16 cellular contexts compared by ENCODE assay signal in genomic region chr17:40535438-40535837, GRCh38. TPM values are rescaled to one million over a fixed set of nuclear protein-coding genes. Genes with fewer than 3 reads are reported as not detected.
DNase-seq lines count a peak whose midpoint lies in the region; ATAC-seq and TF ChIP-seq lines count a peak whose summit lies in the region.
"Had no signal": no experiment of that assay in that cellular context is flagged by ENCODE, and none has a peak within 500 bp of the region (broad histone marks: within the 10 kb centered on the region; RNA-seq: fewer than 3 reads in every experiment).

No MANE protein-coding gene starts in this region.

- no peaks in the 10 kb centered on the region for H3K36me3 ChIP-seq in CD4-positive, CD25-positive, alpha-beta regulatory T cell (ENCODE audit: control insufficient read depth, insufficient read depth, low read length)
- H3K36me3 ChIP-seq in CD8-positive, alpha-beta memory T cell (ENCODE audit: insufficient read depth, low read length): no peaks in the 10 kb centered on the region
- H3K36me3 ChIP-seq in gastroesophageal sphincter: no peaks in the 10 kb centered on the region
- no peaks in the 10 kb centered on the region for H3K36me3 ChIP-seq in spleen

- peaks cover 18% of the 10 kb centered on the region for H3K27me3 Mint-ChIP-seq in CD4-positive, CD25-positive, alpha-beta regulatory T cell
- H3K27me3 Mint-ChIP-seq in CD8-positive, alpha-beta memory T cell: peaks cover 0 to 3% of the 10 kb centered on the region in 2 donors

- peaks cover 52% of the 10 kb centered on the region for H3K4me1 ChIP-seq in CD4-positive, CD25-positive, alpha-beta regulatory T cell (ENCODE audit: control insufficient read depth, insufficient read depth, low read length, poor library complexity, severe bottlenecking)
- peaks cover 95% of the 10 kb centered on the region for H3K4me1 ChIP-seq in CD8-positive, alpha-beta memory T cell (ENCODE audit: insufficient read depth, low read length)
- peaks cover 0 to 78% (median 38%) of the 10 kb centered on the region in 3 donors for H3K4me1 ChIP-seq in gastroesophageal sphincter
- peaks cover 54 to 100% (median 91%) of the 10 kb centered on the region in 6 donors for H3K4me1 ChIP-seq in spleen

- intact Hi-C loops in spleen (cut with DNase I; ENCODE audit: low total_unique reads): loop anchor here (10.0 kb wide), 2 partner anchors 141 to 231 kb away; partner anchors contain the start of gene RARA

- H3K9me3 ChIP-seq in CD4-positive, CD25-positive, alpha-beta regulatory T cell (ENCODE audit: control insufficient read depth in 2 of 2, low read length in 2 of 2): no peaks in the 10 kb centered on the region
- H3K9me3 ChIP-seq in CD8-positive, alpha-beta memory T cell (ENCODE audit: low read length): no peaks in the 10 kb centered on the region
- H3K9me3 ChIP-seq in gastroesophageal sphincter (no peaks in the 10 kb centered on the region), spleen (no peaks in the 10 kb centered on the region)

- CTCF ChIA-PET in CD8-positive, alpha-beta memory T cell (lab: Charles Lee): interaction anchor here (0.8 to 20.1 kb wide), 9 partner anchors 9 to 173 kb away, joined by 3 to 475 read pairs (median 23); partner anchors contain the start of genes CCR7 and TOP2A

- no peaks in the 10 kb centered on the region for H3K27me3 ChIP-seq in CD4-positive, CD25-positive, alpha-beta regulatory T cell (ENCODE audit: control insufficient read depth, insufficient read depth, low read length)
- H3K27me3 ChIP-seq in CD8-positive, alpha-beta memory T cell (ENCODE audit: insufficient read depth, low read length, poor library complexity, severe bottlenecking): no peaks in the 10 kb centered on the region
- H3K27me3 ChIP-seq in gastroesophageal sphincter: no peaks in the 10 kb centered on the region
- no peaks in the 10 kb centered on the region for H3K27me3 ChIP-seq in spleen (replicated peaks in 1 of 7)

- peaks cover 0 to 3% (median 0%) of the 10 kb centered on the region in 7 donors for H3K9me3 Mint-ChIP-seq in CD4-positive, CD25-positive, alpha-beta regulatory T cell
- peaks cover 0 to 2% (median 2%) of the 10 kb centered on the region in 5 donors for H3K9me3 Mint-ChIP-seq in CD8-positive, alpha-beta memory T cell

- peaks cover 25 to 79% (median 46%) of the 10 kb centered on the region in 4 donors for H3K4me1 Mint-ChIP-seq in CD4-positive, CD25-positive, alpha-beta regulatory T cell
- H3K4me1 Mint-ChIP-seq in CD8-positive, alpha-beta memory T cell: peaks cover 88 to 98% (median 89%) of the 10 kb centered on the region in 3 donors

- ATAC-seq in CD4-positive, CD25-positive, alpha-beta regulatory T cell (ENCODE audit: low read depth in 2 of 2): no peak
- ATAC-seq in gastroesophageal sphincter: no peak
- ATAC-seq: activated CD8-positive, alpha-beta memory T cell treated with anti-CD3 and anti-CD28 coated beads, Interleukin-2, amount 10 ng/mL, durations not matched to agents 7 days and 5 days had no signal

- POLR2A ChIA-PET in CD8-positive, alpha-beta memory T cell (lab: Charles Lee): interaction anchor here (0.6 to 1.0 kb wide), 4 partner anchors 9 to 117 kb away, joined by 3 to 4 read pairs (median 3); no protein-coding TSS in a partner anchor

- no peak overlapping the region for H3K27ac ChIP-seq in CD4-positive, CD25-positive, alpha-beta regulatory T cell (ENCODE audit: insufficient read depth, low read length, poor library complexity, severe bottlenecking)
- no peak overlapping the region for H3K27ac ChIP-seq in CD8-positive, alpha-beta memory T cell (ENCODE audit: low read depth, low read length)
- peak overlapping the region in 3 of 4 donors; percentile 58 to 88 (median 87) for H3K27ac ChIP-seq in gastroesophageal sphincter
- H3K27ac ChIP-seq in spleen: peak overlapping the region; percentile 48 to 91 (median 86)
- H3K27ac ChIP-seq: C4-2B, epithelial cell of prostate, VCaP had no signal

- in situ Hi-C loops in GM13977 (cut with MboI; ENCODE audit: low pct_unique_long_range_greater_than_20kb, low sequenced_read_pairs, unreplicated experiment): loop anchor here (10.0 kb wide), 1 partner anchor 171 kb away; the partner anchor contains the start of gene GJD3

- TF ChIP-seq POLR2A in gastroesophageal sphincter (IDR thresholded peaks at IDR 0.05): no peak
- TF ChIP-seq POLR2A in spleen (IDR thresholded peaks at IDR 0.05): no peak

- WGBS in gastroesophageal sphincter (ENCODE audit: low coverage in 1 of 2), 2 donors: 58 to 94% methylated on average over 3 to 4 of the region's 4 CpGs
- WGBS in spleen, 5 donors: 79 to 88% (median 85%) methylated on average over 4 of the region's 4 CpGs

- H3K27ac Mint-ChIP-seq in CD4-positive, CD25-positive, alpha-beta regulatory T cell: peak overlapping the region; percentile 84 to 97 (median 85)
- peak overlapping the region in 7 of 8 donors; percentile 34 to 99 (median 94) for H3K27ac Mint-ChIP-seq in CD8-positive, alpha-beta memory T cell
- H3K27ac Mint-ChIP-seq: activated CD8-positive, alpha-beta memory T cell treated with anti-CD3 and anti-CD28 coated beads, Interleukin-2, amount 10 ng/mL, durations not matched to agents 7 days and 5 days; H9 had no signal

- no peak for TF ChIP-seq EP300 in gastroesophageal sphincter (IDR thresholded peaks at IDR 0.05)

- H3K4me3 Mint-ChIP-seq in CD4-positive, CD25-positive, alpha-beta regulatory T cell: peak overlapping the region in 1 of 4 donors; percentile 23
- H3K4me3 Mint-ChIP-seq in CD8-positive, alpha-beta memory T cell: peak overlapping the region in 1 of 7 donors; percentile 49
- H3K4me3 Mint-ChIP-seq: activated CD8-positive, alpha-beta memory T cell treated with anti-CD3 and anti-CD28 coated beads, Interleukin-2, amount 10 ng/mL, durations not matched to agents 7 days and 5 days; H9 had no signal

- DNase-seq in CD4-positive, CD25-positive, alpha-beta regulatory T cell: no peak
- no peak for DNase-seq in CD8-positive, alpha-beta memory T cell
- DNase-seq in spleen (no peak), COLO829 (ENCODE audit: low spot score) (no peak), SK-N-DZ (ENCODE audit: low spot score) (no peak), GM13977 (ENCODE audit: low spot score) (no peak)
- DNase-seq: activated CD8-positive, alpha-beta memory T cell treated with anti-CD3 and anti-CD28 coated beads, Interleukin-2, amount 10 ng/mL, durations not matched to agents 7 days and 5 days; activated naive CD4-positive, alpha-beta T cell treated with anti-CD3 and anti-CD28 coated beads, Interleukin-2, amount 50 U/mL, for 16 hours; H9; NCI-H1930; NCI-H510A treated with DMSO at 0.1 percent for 48 hours; stimulated activated CD4-positive, alpha-beta T cell treated with anti-CD3 and anti-CD28 coated beads, Interleukin-2, amount 100 ng/mL, for 24 hours had no signal

- H3K4me3 ChIP-seq in CD4-positive, CD25-positive, alpha-beta regulatory T cell (ENCODE audit: low read depth, low read length): no peak overlapping the region
- no peak overlapping the region for H3K4me3 ChIP-seq in CD8-positive, alpha-beta memory T cell (ENCODE audit: low read length)
- H3K4me3 ChIP-seq in gastroesophageal sphincter (no peak overlapping the region), spleen (no peak overlapping the region)

- TF ChIP-seq CTCF in gastroesophageal sphincter (IDR thresholded peaks at IDR 0.05): no peak
- TF ChIP-seq CTCF in spleen (IDR thresholded peaks at IDR 0.05 in 8 of 11, conservative IDR thresholded peaks at IDR 0.05 in 3 of 11): no peak
- TF ChIP-seq CTCF in GM13977 (IDR thresholded peaks at IDR 0.05; ENCODE audit: extremely low read depth, insufficient read depth, missing control alignments): no peak

- no peaks in the 10 kb centered on the region for H3K36me3 Mint-ChIP-seq in CD4-positive, CD25-positive, alpha-beta regulatory T cell
- H3K36me3 Mint-ChIP-seq in CD8-positive, alpha-beta memory T cell: peaks cover 0 to 2% (median 0%) of the 10 kb centered on the region in 3 donors
- H3K36me3 Mint-ChIP-seq: activated CD8-positive, alpha-beta memory T cell treated with anti-CD3 and anti-CD28 coated beads, Interleukin-2, amount 10 ng/mL, durations not matched to agents 7 days and 5 days had no signal

RNA-seq across cellular contexts. Expression of gene CCR7, which starts 29.8 kb away (rescaled TPM):
- total RNA-seq in CD4-positive, CD25-positive, alpha-beta regulatory T cell: 192 TPM
- polyA plus RNA-seq in CD4-positive, CD25-positive, alpha-beta regulatory T cell: 100 to 1,000 TPM; 351 to 828 (median 609) TPM
- total RNA-seq in CD8-positive, alpha-beta memory T cell: 100 to 1,000 TPM; 152 to 154 TPM
- polyA plus RNA-seq in CD8-positive, alpha-beta memory T cell: 286 TPM
- 1 to 10 TPM in 1 of 4 donors, under 1 TPM in 2, not detected in 1; 0.15 to 2.2 (median 0.35) TPM for total RNA-seq in gastroesophageal sphincter
- total RNA-seq in spleen: 10 to 100 TPM; 31.9 to 77.4 (median 49.9) TPM
- 10 to 100 TPM; 29.0 to 79.1 (median 63.5) TPM for polyA plus RNA-seq in spleen
- polyA plus RNA-seq in SK-N-DZ (2014; cell fraction: cytosol; rRNA removed): 0.07 TPM in 1 of 2 replicates, not detected in the other
- polyA plus RNA-seq in SK-N-DZ (2014; cell fraction: nucleus; rRNA removed): not detected in 2 replicates

RNA-seq across cellular contexts. Expression of gene TNS4, which starts 34.0 kb away (rescaled TPM):
- total RNA-seq in CD4-positive, CD25-positive, alpha-beta regulatory T cell: 1.1 TPM
- polyA plus RNA-seq in CD4-positive, CD25-positive, alpha-beta regulatory T cell: under 1 TPM in 1 of 4 donors, not detected in 3; 0.16 TPM
- 1 to 10 TPM; 3.1 TPM for total RNA-seq in CD8-positive, alpha-beta memory T cell
- polyA plus RNA-seq in CD8-positive, alpha-beta memory T cell: 0.41 TPM
- total RNA-seq in gastroesophageal sphincter: 1 to 10 TPM in 1 of 4 donors, not detected in 3; 2.2 TPM
- total RNA-seq in spleen: 1 to 10 TPM in 1 of 7 donors, under 1 TPM in 5, not detected in 1; 0.14 to 1.3 (median 0.41) TPM
- polyA plus RNA-seq in spleen: under 1 TPM; 0.15 to 0.45 (median 0.21) TPM
- 0.09 TPM in 1 of 2 replicates, not detected in the other for polyA plus RNA-seq in SK-N-DZ (2014; cell fraction: cytosol; rRNA removed)
- not detected in 2 replicates for polyA plus RNA-seq in SK-N-DZ (2014; cell fraction: nucleus; rRNA removed)

Comparison
In these comparisons a context has a peak if more than half of its experiments do, and no peak if none do; other contexts are left out.
1. H3K27ac ChIP-seq: peak in gastroesophageal sphincter (3 of 4) and spleen (8 of 8); none in CD4-positive, CD25-positive, alpha-beta regulatory T cell (single experiment) and CD8-positive, alpha-beta memory T cell (single experiment).
2. RNA of gene CCR7, which starts 29.8 kb away (total RNA-seq): 192 TPM in CD4-positive, CD25-positive, alpha-beta regulatory T cell (single experiment), 152 to 154 TPM in CD8-positive, alpha-beta memory T cell and 31.9 to 77.4 TPM in spleen; 0.15 to 2.2 TPM in gastroesophageal sphincter; every median in the first group is over 10 times any median in the second.